In genomic region chr17:10210151-10210574, GRCh38 we compare ENCODE assay signal across 15 cellular contexts.
A peak's percentile ranks its signal among the peaks of the same experiment; 100 is the strongest.
DNase-seq lines count a peak whose midpoint lies in the region; ATAC-seq and TF ChIP-seq lines count a peak whose summit lies in the region.
"Had no signal": no experiment of that assay in that cellular context is flagged by ENCODE, and none has a peak within 500 bp of the region (broad histone marks: within the 10 kb centered on the region; RNA-seq: fewer than 3 reads in every experiment).

No MANE protein-coding gene starts in this region.

- in situ Hi-C loops in brain microvascular endothelial cell (cut with HindIII; ENCODE audit: low pct_ligation_motif_present, low sequenced_read_pairs): no loop called here

- ATAC-seq in HG03342 (IDR thresholded peaks at IDR 0.05; ENCODE audit: unreplicated experiment): no peak
- ATAC-seq: activated T-cell treated with anti-CD3 and anti-CD28 coated beads, Interleukin-2, amount 50 U/mL, for 4 hours; CD8-positive, alpha-beta T cell; HCT116 had no signal

- DNase-seq in brain microvascular endothelial cell (peak; percentile 2), iPS-NIHi11 (ENCODE audit: low spot score) (peak; percentile 37), skeletal muscle cell (ENCODE audit: low read depth) (peak; percentile 7), nephron progenitor cell (no peak), Kasumi-1 (lab: John Stamatoyannopoulos, UW) (no peak), GM19240 (ENCODE audit: insufficient read length, low spot score) (no peak)
- DNase-seq: activated T-cell treated with anti-CD3 and anti-CD28 coated beads, Interleukin-2, amount 50 U/mL, for 4 hours; CD8-positive, alpha-beta T cell; NCI-H2171 treated with DMSO at 0.1 percent for 48 hours; RPMI8226 had no signal

- no peak overlapping the region for H3K4me3 Mint-ChIP-seq in nephron progenitor cell
- H3K4me3 Mint-ChIP-seq: activated T-cell treated with anti-CD3 and anti-CD28 coated beads, Interleukin-2, amount 50 U/mL, for 4 hours; brain; CD8-positive, alpha-beta T cell had no signal

- H3K36me3 ChIP-seq in HUES48 (ENCODE audit: control insufficient read depth, insufficient read depth, low read length) (no peaks in the 10 kb centered on the region), brain microvascular endothelial cell (replicated peaks) (no peaks in the 10 kb centered on the region)
- H3K36me3 ChIP-seq: vagina had no signal

- H3K9me3 ChIP-seq in HUES48 (ENCODE audit: control insufficient read depth, insufficient read depth, low read length): peaks cover 10% of the 10 kb centered on the region

- TF ChIP-seq CTCF in brain microvascular endothelial cell (IDR thresholded peaks at IDR 0.05; ENCODE audit: low read depth, low read length, missing control alignments) (no peak), nephron progenitor cell (IDR thresholded peaks at IDR 0.05) (no peak)

- peaks cover 8% of the 10 kb centered on the region for H3K27me3 Mint-ChIP-seq in nephron progenitor cell (ENCODE audit: low read depth, poor library complexity)
- H3K27me3 Mint-ChIP-seq: brain had no signal

- H3K4me1 Mint-ChIP-seq in nephron progenitor cell: peaks cover 13% of the 10 kb centered on the region

- peaks cover 4% of the 10 kb centered on the region for H3K36me3 Mint-ChIP-seq in nephron progenitor cell (ENCODE audit: low read depth)
- H3K36me3 Mint-ChIP-seq: brain; CD8-positive, alpha-beta T cell had no signal

- H3K27ac ChIP-seq in HUES48 (ENCODE audit: low read depth, low read length) (peak overlapping the region; percentile 26), brain microvascular endothelial cell (no peak overlapping the region)
- H3K27ac ChIP-seq: vagina had no signal

- H3K4me3 ChIP-seq in HUES48 (ENCODE audit: low read depth, low read length) (no peak overlapping the region), brain microvascular endothelial cell (ENCODE audit: low read depth, low read length) (no peak overlapping the region), skeletal muscle cell (ENCODE audit: low read depth, low read length) (no peak overlapping the region)
- H3K4me3 ChIP-seq: vagina had no signal

- H3K27me3 ChIP-seq in HUES48 (ENCODE audit: control insufficient read depth, insufficient read depth, low read length) (no peaks in the 10 kb centered on the region), brain microvascular endothelial cell (replicated peaks) (no peaks in the 10 kb centered on the region)
- H3K27me3 ChIP-seq: vagina had no signal

- H3K27ac Mint-ChIP-seq in nephron progenitor cell: no peak overlapping the region
- H3K27ac Mint-ChIP-seq: brain; CD8-positive, alpha-beta T cell had no signal

- peaks cover 17% of the 10 kb centered on the region for H3K4me1 ChIP-seq in HUES48 (ENCODE audit: control insufficient read depth, insufficient read depth, low read length)

- no peak overlapping the region for H3K9ac ChIP-seq in HUES48 (ENCODE audit: low read depth, low read length)

- peaks cover 22% of the 10 kb centered on the region for H3K9me3 Mint-ChIP-seq in nephron progenitor cell

Comparison
In these comparisons a context has a peak if more than half of its experiments do, and no peak if none do; other contexts are left out.
1. DNase-seq: peak in brain microvascular endothelial cell (single experiment), iPS-NIHi11 (single experiment) and skeletal muscle cell (single experiment); none in nephron progenitor cell (single experiment), Kasumi-1 (0 of 2) and GM19240 (single experiment).